Comparison of ENCODE assay signal across 16 cellular contexts in the genomic region with DNA sequence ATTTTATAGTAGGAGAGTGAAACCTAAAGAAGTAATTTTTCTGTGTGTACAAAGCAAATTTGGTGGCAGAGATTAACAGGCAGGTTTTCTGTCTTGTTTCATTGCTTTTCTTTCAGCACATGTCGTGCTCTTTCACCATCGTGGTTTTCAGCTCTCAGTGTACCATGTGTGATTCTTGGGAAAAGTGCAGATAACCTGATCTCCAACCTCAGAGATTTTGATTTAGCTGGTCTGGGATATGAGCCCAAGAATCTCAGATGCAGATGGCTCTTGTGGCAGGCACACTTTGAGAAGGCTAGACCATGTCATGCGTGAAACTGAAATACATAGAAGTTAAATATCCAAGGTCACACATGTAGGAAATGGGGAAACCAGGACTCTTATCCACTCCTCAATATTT.
"Had no signal": no experiment of that assay in that cellular context is flagged by ENCODE, and none has a peak within 500 bp of the region (broad histone marks: within the 10 kb centered on the region; RNA-seq: fewer than 3 reads in every experiment).

No MANE protein-coding gene starts in this region.

- H3K27me3 ChIP-seq: body of pancreas, right atrium auricular region, vagina had no signal

- H3K4me3 ChIP-seq: body of pancreas, prostate gland, right atrium auricular region, vagina had no signal

- H3K27ac ChIP-seq: body of pancreas, prostate gland, right atrium auricular region, vagina, VCaP had no signal

- H3K36me3 ChIP-seq: prostate gland, right atrium auricular region, vagina had no signal

- DNase-seq: activated CD4-positive, alpha-beta T cell treated with anti-CD3 and anti-CD28 coated beads for 1 hour; activated gamma-delta T cell; amniotic stem cell; body of pancreas; central memory CD4-positive, alpha-beta T cell; cortex of kidney; erythroblast; immature natural killer cell; naive B cell; stimulated activated naive CD8-positive, alpha-beta T cell treated with anti-CD3 and anti-CD28 coated beads, Interleukin-15, amount 100 ng/mL, for 72 hours; T-helper 2 cell; trophoblast cell had no signal
